Comparison of ENCODE assay signal across 9 cellular contexts in genomic region chr12:49088932-49089330, GRCh38. TPM values are rescaled to one million over a fixed set of nuclear protein-coding genes. Genes with fewer than 3 reads are reported as not detected.
A peak's percentile ranks its signal among the peaks of the same experiment; 100 is the strongest.
DNase-seq lines count a peak whose midpoint lies in the region; ATAC-seq, FAIRE-seq and TF ChIP-seq lines count a peak whose summit lies in the region.
"Had no signal": no experiment of that assay in that cellular context is flagged by ENCODE, and none has a peak within 500 bp of the region (broad histone marks: within the 10 kb centered on the region; RNA-seq: fewer than 3 reads in every experiment).

No MANE protein-coding gene starts in this region.

- H3K36me3 ChIP-seq in DND-41 (ENCODE audit: insufficient read depth, low read length) (no peaks in the 10 kb centered on the region), OCI-LY3 (replicated peaks; ENCODE audit: low read depth, low read length) (no peaks in the 10 kb centered on the region)
- H3K36me3 ChIP-seq: breast epithelium had no signal

- CTCF ChIA-PET in GM10248 (lab: Yijun Ruan, JAX): interaction anchor here (0.6 to 12.8 kb wide), 45 partner anchors 10 to 426 kb away, joined by 3 to 369 read pairs (median 6); partner anchors contain the start of genes DDN, DDX23, DHH and LMBR1L

- H3K4me3 ChIP-seq in DND-41 (ENCODE audit: low read depth in 1 of 2, low read length in 2 of 2) (0 out of 4 replicates have a peak overlapping the region, but pooled peaks of 1 of the 2 experiments have one; percentile 41), OCI-LY3 (ENCODE audit: low read length) (peak overlapping the region; percentile 71; the same call in 1 of the 2 replicates)
- H3K4me3 ChIP-seq: hepatocyte had no signal

- peaks cover 35 to 44% (median 43%) of the 10 kb centered on the region in 3 donors for H3K4me1 Mint-ChIP-seq in naive B cell

- H3K9ac ChIP-seq in DND-41 (ENCODE audit: low read depth, low read length) (no peak overlapping the region), OCI-LY3 (ENCODE audit: low read length) (no peak overlapping the region)

- H3K4me2 ChIP-seq in DND-41 (ENCODE audit: insufficient read depth, low read length) (peak overlapping the region; percentile 63), OCI-LY3 (ENCODE audit: low read length) (peak overlapping the region; percentile 89)

- H3K9me3 ChIP-seq in DND-41 (ENCODE audit: insufficient read depth, low read length, severe bottlenecking): no peaks in the 10 kb centered on the region
- H3K9me3 ChIP-seq in OCI-LY3 (ENCODE audit: insufficient read depth, low read length): no peaks in the 10 kb centered on the region
- H3K9me3 ChIP-seq: breast epithelium had no signal

- no peak for ATAC-seq in DND-41 (ENCODE audit: insufficient read depth, low read depth)
- no peak for ATAC-seq in naive B cell (ENCODE audit: low read depth in 2 of 2)
- ATAC-seq in HG03354 (IDR thresholded peaks at IDR 0.05; ENCODE audit: poor library complexity, severe bottlenecking, unreplicated experiment): no peak

- H3K36me3 Mint-ChIP-seq in naive B cell: no peaks in the 10 kb centered on the region

- H3K4me1 ChIP-seq in DND-41 (ENCODE audit: insufficient read depth, low read length) (peaks cover 43% of the 10 kb centered on the region), OCI-LY3 (ENCODE audit: low read length) (peaks cover 26% of the 10 kb centered on the region)

- H3K27me3 Mint-ChIP-seq in naive B cell: peaks cover 47 to 51% (median 49%) of the 10 kb centered on the region in 3 donors

- H3K79me2 ChIP-seq in DND-41 (ENCODE audit: insufficient read depth, low read length) (no peaks in the 10 kb centered on the region), OCI-LY3 (ENCODE audit: low read length) (no peaks in the 10 kb centered on the region)
- H3K79me2 ChIP-seq: hepatocyte had no signal

- H3K27me3 ChIP-seq in DND-41 (ENCODE audit: insufficient read depth, low read length, poor library complexity) (peaks cover 46% of the 10 kb centered on the region), OCI-LY3 (ENCODE audit: low read depth, low read length) (peaks cover 42% of the 10 kb centered on the region)

- no peaks in the 10 kb centered on the region for H3K9me3 Mint-ChIP-seq in naive B cell
- H3K9me3 Mint-ChIP-seq: activated naive CD4-positive, alpha-beta T cell treated with anti-CD3 and anti-CD28 coated beads for 36 hours had no signal

- H3K4me3 Mint-ChIP-seq in naive B cell: peak overlapping the region; percentile 10 to 71 (median 41)

- H3K27ac Mint-ChIP-seq in naive B cell: peak overlapping the region in 2 of 6 donors; percentile 47 to 90
- H3K27ac Mint-ChIP-seq: activated naive CD4-positive, alpha-beta T cell treated with anti-CD3 and anti-CD28 coated beads for 36 hours had no signal

- no peaks in the 10 kb centered on the region for H4K20me1 ChIP-seq in DND-41 (ENCODE audit: insufficient read depth, low read length)
- H4K20me1 ChIP-seq in OCI-LY3 (ENCODE audit: insufficient read depth, low read length): no peaks in the 10 kb centered on the region

- DNase-seq in DND-41 (no peak), naive B cell (no peak), GM10248 (ENCODE audit: extremely low spot score) (no peak), D721Med (ENCODE audit: insufficient read length, low spot score) (no peak)

- TF ChIP-seq CTCF in DND-41 (IDR thresholded peaks at IDR 0.05; ENCODE audit: borderline replicate concordance, extremely low read depth, low read length, poor library complexity, severe bottlenecking): no peak
- TF ChIP-seq CTCF in OCI-LY3 (IDR thresholded peaks at IDR 0.05; ENCODE audit: low read depth, low read length): no peak
- no peak for TF ChIP-seq CTCF in GM10248 (IDR thresholded peaks at IDR 0.05; ENCODE audit: control extremely low read depth, extremely low read depth, low read depth, missing control alignments)
- TF ChIP-seq CTCF in D721Med (IDR thresholded peaks at IDR 0.05; ENCODE audit: insufficient read depth, missing control alignments): no peak

- H3K27ac ChIP-seq in DND-41 (ENCODE audit: low read length) (no peak overlapping the region), OCI-LY3 (ENCODE audit: low read length) (no peak overlapping the region)
- H3K27ac ChIP-seq: breast epithelium, hepatocyte had no signal

- H2AFZ ChIP-seq in DND-41 (ENCODE audit: low read depth, low read length): no peak overlapping the region; the same call in 1 of the 2 replicates
- 0 out of 2 replicates have a peak overlapping the region, but pooled peaks have one; percentile 99 for H2AFZ ChIP-seq in OCI-LY3 (ENCODE audit: low read depth, low read length)
- H2AFZ ChIP-seq: hepatocyte had no signal

- FAIRE-seq in D721Med (lab: Jason Lieb, UNC): no peak

- POLR2A ChIA-PET in GM10248 (lab: Yijun Ruan, JAX): interaction anchor here (1.4 kb wide), 1 partner anchor 42 kb away, joined by 6 read pairs; the partner anchor contains the start of gene TUBA1B

RNA-seq across cellular contexts. Expression of gene DHH, which starts 5.7 kb away (rescaled TPM):
- polyA plus RNA-seq in naive B cell (ENCODE audit: low read depth in 6 of 6): not detected
- polyA plus RNA-seq: hepatocyte had no signal

RNA-seq across cellular contexts. Expression of gene RHEBL1, which starts 19.2 kb away (rescaled TPM):
- polyA plus RNA-seq in naive B cell (ENCODE audit: low read depth in 6 of 6): 1 to 10 TPM; 4.5 to 8.6 (median 6.1) TPM
- polyA plus RNA-seq: hepatocyte had no signal

RNA-seq across cellular contexts. Expression of gene LMBR1L, which starts 21.7 kb away (rescaled TPM):
- polyA plus RNA-seq in naive B cell (ENCODE audit: low read depth in 6 of 6): 10 to 100 TPM; 42.4 to 93.6 (median 59.1) TPM

RNA-seq across cellular contexts. Expression of gene KMT2D, which starts 28.3 kb away (rescaled TPM):
- polyA plus RNA-seq in naive B cell (ENCODE audit: low read depth in 6 of 6): 10 to 100 TPM in 3 of 6 donors, 1 to 10 TPM in 3; 2.6 to 33.6 (median 9.7) TPM

RNA-seq across cellular contexts. Expression of gene TUBA1B, which starts 42.3 kb away (rescaled TPM):
- polyA plus RNA-seq in naive B cell (ENCODE audit: low read depth in 6 of 6): 100 to 1,000 TPM; 355 to 614 (median 402) TPM
